In genomic region chr20:64038579-64039292, GRCh38 we compare ENCODE assay signal across 8 cellular contexts. TPM values are rescaled to one million over a fixed set of nuclear protein-coding genes. Genes with fewer than 3 reads are reported as not detected.
DNase-seq lines count a peak whose midpoint lies in the region; TF ChIP-seq lines count a peak whose summit lies in the region.

No MANE protein-coding gene starts in this region.

- TF ChIP-seq CTCF in fibroblast of villous mesenchyme (IDR thresholded peaks at IDR 0.05; ENCODE audit: insufficient read depth, low read depth, low read length) (peak; percentile 72), osteoblast (IDR thresholded peaks at IDR 0.05; ENCODE audit: extremely low read depth, low read depth, low read length) (peak; percentile 43), thyroid gland (IDR thresholded peaks at IDR 0.05) (peak in 5 of 6 experiments; percentile 37 to 71 (median 47))

- H3K36me3 ChIP-seq in BLaER1 (peaks cover 15% of the 10 kb centered on the region), osteoblast (ENCODE audit: insufficient read depth, low read length) (peaks cover 6% of the 10 kb centered on the region), thyroid gland (peaks cover 5 to 7% of the 10 kb centered on the region in 2 donors)

- 0 to 2% methylated on average over 14 to 34 of the region's 88 CpGs for WGBS in thyroid gland, 2 donors

- intact Hi-C loops in thyroid gland (cut with DNase I) = no loop called here

- H2AFZ ChIP-seq in osteoblast (ENCODE audit: low read length) = no peak overlapping the region

- peak overlapping the region; percentile 78 for H3K9ac ChIP-seq in BLaER1

- no peak for TF ChIP-seq POLR2A in thyroid gland (IDR thresholded peaks at IDR 0.05)

- H3K27ac ChIP-seq in BLaER1 = peak overlapping the region; percentile 86
- H3K27ac ChIP-seq in osteoblast (ENCODE audit: low read depth, low read length) = no peak overlapping the region
- peak overlapping the region in 2 of 3 donors; percentile 45 to 61 for H3K27ac ChIP-seq in thyroid gland

- H3K4me3 ChIP-seq in BLaER1 (peak overlapping the region; percentile 69), fibroblast of villous mesenchyme (ENCODE audit: low read depth, low read length) (peak overlapping the region; percentile 56), osteoblast (ENCODE audit: insufficient read depth, low read length) (peak overlapping the region; percentile 57), thyroid gland (replicated peaks in 1 of 3) (peak overlapping the region in 1 of 3 donors; percentile 33)

- H3K9me3 ChIP-seq in BLaER1 (no peaks in the 10 kb centered on the region), osteoblast (ENCODE audit: low read depth, low read length) (no peaks in the 10 kb centered on the region), thyroid gland (no peaks in the 10 kb centered on the region)

- DNase-seq in GM19240 (ENCODE audit: insufficient read length, low spot score) = peak; percentile 88
- peak; percentile 90 for DNase-seq in HT-29 (ENCODE audit: low spot score)
- DNase-seq in activated T-cell treated with anti-CD3 and anti-CD28 coated beads, Interleukin-2, amount 50 U/mL, for 48 hours = peak; percentile 86 to 88
- DNase-seq in fibroblast of villous mesenchyme (ENCODE audit: low read depth) = peak; percentile 79
- DNase-seq in osteoblast (ENCODE audit: insufficient read length, low spot score, missing footprints) = peak; percentile 99
- peak; percentile 67 to 72 for DNase-seq in thyroid gland

- H3K4me2 ChIP-seq in BLaER1 (peak overlapping the region; percentile 99), osteoblast (ENCODE audit: insufficient read depth, low read length) (peak overlapping the region; percentile 54)

- H3K27me3 ChIP-seq in BLaER1 (peaks cover 61% of the 10 kb centered on the region), osteoblast (ENCODE audit: insufficient read depth, low read length) (peaks cover 49% of the 10 kb centered on the region), thyroid gland (no peaks in the 10 kb centered on the region)

- H3K79me2 ChIP-seq in osteoblast (ENCODE audit: insufficient read depth, low read length) = no peaks in the 10 kb centered on the region

- H4K20me1 ChIP-seq in BLaER1 = peaks cover 37% of the 10 kb centered on the region; the same call in 1 of the 2 replicates
- H4K20me1 ChIP-seq in osteoblast (ENCODE audit: insufficient read depth, low read length) = peaks cover 13% of the 10 kb centered on the region

- H3K4me1 ChIP-seq in BLaER1 (peaks cover 84% of the 10 kb centered on the region), osteoblast (ENCODE audit: insufficient read depth, low read length) (no peaks in the 10 kb centered on the region), thyroid gland (peaks cover 7 to 49% of the 10 kb centered on the region in 2 donors)

TF ChIP-seq in PFSK-1, 5 proteins besides CTCF, POLR2A, EP300 and RAD21:
- TF ChIP-seq TAF1 (IDR thresholded peaks at IDR 0.05; ENCODE audit: borderline replicate concordance, insufficient read depth, low read length) = no peak
- no peak for TF ChIP-seq REST (IDR thresholded peaks at IDR 0.05; ENCODE audit: insufficient read depth in 1 of 2, low read depth in 2 of 2, low read length in 2 of 2)
- no peak for TF ChIP-seq SIN3A (IDR thresholded peaks at IDR 0.05; ENCODE audit: borderline replicate concordance, insufficient read depth, low read length)
- peak; percentile 27 for TF ChIP-seq FOXP2 (optimal IDR thresholded peaks at IDR 0.05; ENCODE audit: borderline replicate concordance, extremely low read depth, extremely low read length, insufficient read depth)
- peak; percentile 55; the same call in 1 of the 2 replicates for TF ChIP-seq POLR2AphosphoS5 (IDR thresholded peaks at IDR 0.05; ENCODE audit: low read depth, low read length)

RNA-seq across cellular contexts. Expression of gene C20orf204, which starts 2.8 kb away (rescaled TPM):
- total RNA-seq in HT-29 (2014; rRNA removed; shearing (Covaris generic)) = 0.69 and 1.5 TPM in 2 replicates
- polyA plus RNA-seq in PFSK-1 (2012; ENCODE audit: insufficient read length, low read depth) = 0.67 TPM
- total RNA-seq in fibroblast of villous mesenchyme (0.43 and 0.97 TPM in 2 replicates), osteoblast (0.59 and 1.1 TPM in 2 replicates), thyroid gland (1 to 10 TPM in 1 of 4 donors, under 1 TPM in 3; 0.11 to 2.6 (median 0.59) TPM)

RNA-seq across cellular contexts. Expression of gene SOX18, which starts 10.7 kb away (rescaled TPM):
- total RNA-seq in HT-29 (2014; rRNA removed; shearing (Covaris generic)) = not detected in 2 replicates
- polyA plus RNA-seq in PFSK-1 (2012; ENCODE audit: insufficient read length, low read depth) = 13.3 TPM
- total RNA-seq in fibroblast of villous mesenchyme = under 0.01 TPM in 1 of 2 replicates, not detected in the other
- under 0.01 TPM in 2 replicates for total RNA-seq in osteoblast
- total RNA-seq in thyroid gland = 10 to 100 TPM in 2 of 4 donors, 1 to 10 TPM in 2; 7.5 to 16.9 (median 10.6) TPM

RNA-seq across cellular contexts. Expression of gene TCEA2, which starts 24.3 kb away (rescaled TPM):
- 1.2 TPM in 1 of 2 replicates, not detected in the other for total RNA-seq in HT-29 (2014; rRNA removed; shearing (Covaris generic))
- 79.7 TPM for polyA plus RNA-seq in PFSK-1 (2012; ENCODE audit: insufficient read length, low read depth)
- total RNA-seq in fibroblast of villous mesenchyme = 20.7 and 24.2 TPM in 2 replicates
- 28.9 and 31.5 TPM in 2 replicates for total RNA-seq in osteoblast
- total RNA-seq in thyroid gland = 10 to 100 TPM; 20.9 to 43.1 (median 24.4) TPM

RNA-seq across cellular contexts. Expression of gene RGS19, which starts 40.6 kb away (rescaled TPM):
- total RNA-seq in HT-29 (2014; rRNA removed; shearing (Covaris generic)) = 89.2 and 99.8 TPM in 2 replicates
- polyA plus RNA-seq in PFSK-1 (2012; ENCODE audit: insufficient read length, low read depth) = 29.2 TPM
- total RNA-seq in fibroblast of villous mesenchyme = 13.0 and 13.2 TPM in 2 replicates
- total RNA-seq in osteoblast = 5.3 and 6.9 TPM in 2 replicates
- total RNA-seq in thyroid gland = 10 to 100 TPM; 10.5 to 17.2 (median 13.4) TPM

RNA-seq across cellular contexts. Expression of gene OPRL1, which starts 41.1 kb away (rescaled TPM):
- total RNA-seq in HT-29 (2014; rRNA removed; shearing (Covaris generic)) = 1.2 and 1.5 TPM in 2 replicates
- polyA plus RNA-seq in PFSK-1 (2012; ENCODE audit: insufficient read length, low read depth) = 1.2 TPM
- 1.6 and 1.7 TPM in 2 replicates for total RNA-seq in fibroblast of villous mesenchyme
- 0.59 and 0.72 TPM in 2 replicates for total RNA-seq in osteoblast
- total RNA-seq in thyroid gland = under 1 TPM; 0.54 to 0.94 (median 0.68) TPM

Comparison
In these comparisons a context has a peak if more than half of its experiments do, and no peak if none do; other contexts are left out.
1. RNA of gene TCEA2, which starts 24.3 kb away (total RNA-seq): 28.9 to 31.5 TPM in osteoblast, 20.9 to 43.1 TPM in thyroid gland and 20.7 to 24.2 TPM in fibroblast of villous mesenchyme; 1.2 TPM in HT-29; every median in the first group is over 10 times any median in the second.
2. Peak in every context shown above with its lines, with median percentiles within 50 percentile points of each other: DNase-seq and CTCF ChIP-seq.